14 cellular contexts compared by ENCODE assay signal in the genomic region with DNA sequence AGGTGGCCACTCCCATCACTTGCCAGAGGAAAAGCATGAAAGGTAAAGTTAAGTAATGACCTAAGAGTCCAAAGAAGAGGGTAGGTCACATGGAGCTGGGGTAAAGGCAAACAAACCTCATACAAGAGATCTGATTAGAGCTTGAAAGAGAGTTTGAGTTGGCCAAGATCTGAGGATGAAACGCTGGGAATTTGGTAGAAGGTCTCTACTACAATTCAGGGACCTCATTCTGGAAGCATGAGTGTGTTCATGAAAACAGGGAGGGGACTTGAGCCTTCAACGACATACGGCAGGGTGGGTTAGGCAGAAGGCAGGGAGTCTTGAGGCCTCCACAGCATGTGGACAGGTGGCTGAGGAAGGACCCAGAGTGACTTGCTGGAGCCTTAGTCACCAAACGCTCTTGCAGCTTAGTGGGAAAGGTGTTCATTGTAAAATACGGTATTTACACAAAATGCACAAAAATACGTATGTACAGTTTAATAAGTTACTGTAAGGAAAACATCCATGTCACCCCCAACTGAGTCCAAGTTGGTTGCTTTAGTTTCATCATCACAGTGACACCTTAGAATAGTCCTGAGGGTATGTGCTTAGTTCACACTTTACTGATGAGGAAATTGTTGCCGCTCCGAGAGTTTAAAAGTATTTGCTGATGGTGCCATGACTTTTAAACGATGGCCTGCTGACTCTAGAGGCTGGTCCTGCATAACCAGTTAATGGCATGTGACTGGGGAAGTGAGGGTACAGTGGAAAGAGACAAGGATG. TPM values are rescaled to one million over a fixed set of nuclear protein-coding genes. Genes with fewer than 3 reads are reported as not detected.
DNase-seq lines count a peak whose midpoint lies in the region; ATAC-seq and TF ChIP-seq lines count a peak whose summit lies in the region.
"Had no signal": no experiment of that assay in that cellular context is flagged by ENCODE, and none has a peak within 500 bp of the region (broad histone marks: within the 10 kb centered on the region; RNA-seq: fewer than 3 reads in every experiment).

No MANE protein-coding gene starts in this region.

- CTCF ChIA-PET in activated CD8-positive, alpha-beta T cell treated with anti-CD3 and anti-CD28 coated beads for 36 hours (lab: Charles Lee): interaction anchor here (0.8 kb wide), 1 partner anchor 55 kb away, joined by 3 read pairs; no protein-coding TSS in a partner anchor

- POLR2A ChIA-PET in activated CD8-positive, alpha-beta T cell treated with anti-CD3 and anti-CD28 coated beads for 36 hours (lab: Charles Lee): interaction anchor here (0.8 to 1.2 kb wide), 2 partner anchors 18 to 205 kb away, joined by 3 read pairs; no protein-coding TSS in a partner anchor

- intact Hi-C loops in activated CD8-positive, alpha-beta T cell treated with anti-CD3 and anti-CD28 coated beads for 36 hours (cut with micrococcal nuclease): no loop called here
- intact Hi-C loops in left colon (cut with DNase I, micrococcal nuclease): no loop called here

- H3K36me3 Mint-ChIP-seq in activated CD8-positive, alpha-beta T cell treated with anti-CD3 and anti-CD28 coated beads for 36 hours (ENCODE audit: low read depth): peaks cover 42% of the 10 kb centered on the region
- peaks cover 81% of the 10 kb centered on the region for H3K36me3 Mint-ChIP-seq in activated T-helper 17 cell treated with anti-CD3 and anti-CD28 coated beads, Interleukin-2, amount 50 U/mL, for 72 hours (ENCODE audit: low read depth)

- H3K4me1 Mint-ChIP-seq in activated CD8-positive, alpha-beta T cell treated with anti-CD3 and anti-CD28 coated beads for 36 hours (ENCODE audit: low read depth): no peaks in the 10 kb centered on the region
- H3K4me1 Mint-ChIP-seq in activated T-helper 17 cell treated with anti-CD3 and anti-CD28 coated beads, Interleukin-2, amount 50 U/mL, for 72 hours: peaks cover 7% of the 10 kb centered on the region

- H3K4me3 Mint-ChIP-seq in activated CD8-positive, alpha-beta T cell treated with anti-CD3 and anti-CD28 coated beads for 36 hours: no peak overlapping the region
- no peak overlapping the region for H3K4me3 Mint-ChIP-seq in activated T-helper 17 cell treated with anti-CD3 and anti-CD28 coated beads, Interleukin-2, amount 50 U/mL, for 72 hours
- H3K4me3 Mint-ChIP-seq: activated T-cell treated with anti-CD3 and anti-CD28 coated beads, Interleukin-2, amount 50 U/mL, for 4 hours; natural killer cell treated with Interleukin-12 subunit alpha and Interleukin-12 subunit beta and Interleukin-15 and Interleukin-18, amount 100 ng/mL, for 72 hours; T-cell had no signal

- DNase-seq in Caki2 (ENCODE audit: low read depth): peak; percentile 87
- no peak for DNase-seq in activated CD8-positive, alpha-beta T cell treated with anti-CD3 and anti-CD28 coated beads for 36 hours
- DNase-seq in left colon: no peak
- DNase-seq in renal cortical epithelial cell (ENCODE audit: low read depth): peak; percentile 87
- DNase-seq in NAMALWA (ENCODE audit: low spot score): no peak
- DNase-seq: activated T-cell treated with anti-CD3 and anti-CD28 coated beads, Interleukin-2, amount 50 U/mL, for 4 hours; DND-41; stimulated activated CD8-positive, alpha-beta memory T cell treated with anti-CD3 and anti-CD28 coated beads, Interleukin-4, amount 100 ng/mL, for 48 hours; T-cell; uterus had no signal

- H3K27ac Mint-ChIP-seq in activated CD8-positive, alpha-beta T cell treated with anti-CD3 and anti-CD28 coated beads for 36 hours: peak overlapping the region; percentile 0
- H3K27ac Mint-ChIP-seq in activated T-helper 17 cell treated with anti-CD3 and anti-CD28 coated beads, Interleukin-2, amount 50 U/mL, for 72 hours: no peak overlapping the region
- H3K27ac Mint-ChIP-seq: natural killer cell treated with Interleukin-12 subunit alpha and Interleukin-12 subunit beta and Interleukin-15 and Interleukin-18, amount 100 ng/mL, for 72 hours had no signal

- TF ChIP-seq CTCF in activated CD8-positive, alpha-beta T cell treated with anti-CD3 and anti-CD28 coated beads for 36 hours (IDR thresholded peaks at IDR 0.05): no peak

- no peaks in the 10 kb centered on the region for H3K9me3 Mint-ChIP-seq in activated CD8-positive, alpha-beta T cell treated with anti-CD3 and anti-CD28 coated beads for 36 hours
- H3K9me3 Mint-ChIP-seq in activated T-helper 17 cell treated with anti-CD3 and anti-CD28 coated beads, Interleukin-2, amount 50 U/mL, for 72 hours: no peaks in the 10 kb centered on the region
- H3K9me3 Mint-ChIP-seq: activated T-cell treated with anti-CD3 and anti-CD28 coated beads, Interleukin-2, amount 50 U/mL, for 4 hours; natural killer cell treated with Interleukin-12 subunit alpha and Interleukin-12 subunit beta and Interleukin-15 and Interleukin-18, amount 100 ng/mL, for 72 hours; T-cell had no signal

- no peak for ATAC-seq in activated CD8-positive, alpha-beta T cell treated with anti-CD3 and anti-CD28 coated beads for 36 hours
- ATAC-seq in left colon (peak; percentile 41), GM19467 (IDR thresholded peaks at IDR 0.05; ENCODE audit: unreplicated experiment) (no peak)
- ATAC-seq in activated T-helper 17 cell treated with anti-CD3 and anti-CD28 coated beads, Interleukin-2, amount 50 U/mL, for 72 hours (replicated peaks): no peak
- ATAC-seq: activated CD4-positive, CD25-positive, alpha-beta regulatory T cell treated with anti-CD3 and anti-CD28 coated beads, Interleukin-2, amount 50 U/mL, for 24 hours; activated T-cell treated with anti-CD3 and anti-CD28 coated beads, Interleukin-2, amount 50 U/mL, for 4 hours; natural killer cell treated with Interleukin-12 subunit alpha and Interleukin-12 subunit beta and Interleukin-15 and Interleukin-18, amount 100 ng/mL, for 72 hours; T-cell had no signal

- in situ Hi-C loops in Caki2 (cut with HindIII; ENCODE audit: low pct_unique_long_range_greater_than_20kb, low sequenced_read_pairs): no loop called here

- H3K27me3 Mint-ChIP-seq in activated CD8-positive, alpha-beta T cell treated with anti-CD3 and anti-CD28 coated beads for 36 hours: no peaks in the 10 kb centered on the region
- no peaks in the 10 kb centered on the region for H3K27me3 Mint-ChIP-seq in activated T-helper 17 cell treated with anti-CD3 and anti-CD28 coated beads, Interleukin-2, amount 50 U/mL, for 72 hours
- H3K27me3 Mint-ChIP-seq: natural killer cell treated with Interleukin-12 subunit alpha and Interleukin-12 subunit beta and Interleukin-15 and Interleukin-18, amount 100 ng/mL, for 72 hours; T-cell had no signal

RNA-seq across cellular contexts. Expression of a gene that starts 5.0 kb away (rescaled TPM):
- 24.0 and 41.2 TPM in 2 replicates for total RNA-seq in Caki2 (2014; rRNA removed; shearing (Covaris generic); ENCODE audit: low replicate concordance)
- 10 to 100 TPM; 31.9 to 32.8 TPM for total RNA-seq in activated CD8-positive, alpha-beta T cell treated with anti-CD3 and anti-CD28 coated beads for 36 hours
- total RNA-seq in left colon: 100 to 1,000 TPM; 126 to 138 TPM
- total RNA-seq in renal cortical epithelial cell: 51.6 and 62.0 TPM in 2 replicates
- 10 to 100 TPM; 26.1 to 33.1 TPM for total RNA-seq in activated T-helper 17 cell treated with anti-CD3 and anti-CD28 coated beads, Interleukin-2, amount 50 U/mL, for 72 hours

RNA-seq across cellular contexts. Expression of a gene that starts 35.3 kb away (rescaled TPM):
- 226 and 281 TPM in 2 replicates for total RNA-seq in Caki2 (2014; rRNA removed; shearing (Covaris generic); ENCODE audit: low replicate concordance)
- total RNA-seq in activated CD8-positive, alpha-beta T cell treated with anti-CD3 and anti-CD28 coated beads for 36 hours: 100 to 1,000 TPM; 210 to 211 TPM
- total RNA-seq in left colon (100 to 1,000 TPM; 245 to 254 TPM), renal cortical epithelial cell (560 and 750 TPM in 2 replicates)
- 100 to 1,000 TPM; 180 to 230 TPM for total RNA-seq in activated T-helper 17 cell treated with anti-CD3 and anti-CD28 coated beads, Interleukin-2, amount 50 U/mL, for 72 hours

RNA-seq across cellular contexts. Expression of a gene that starts 35.6 kb away (rescaled TPM):
- 267 and 279 TPM in 2 replicates for total RNA-seq in Caki2 (2014; rRNA removed; shearing (Covaris generic); ENCODE audit: low replicate concordance)
- 100 to 1,000 TPM; 259 to 266 TPM for total RNA-seq in activated CD8-positive, alpha-beta T cell treated with anti-CD3 and anti-CD28 coated beads for 36 hours
- 100 to 1,000 TPM; 390 to 417 TPM for total RNA-seq in left colon
- total RNA-seq in renal cortical epithelial cell: 531 and 826 TPM in 2 replicates
- 100 to 1,000 TPM; 303 to 319 TPM for total RNA-seq in activated T-helper 17 cell treated with anti-CD3 and anti-CD28 coated beads, Interleukin-2, amount 50 U/mL, for 72 hours

Comparison
In these comparisons a context has a peak if more than half of its experiments do, and no peak if none do; other contexts are left out.
1. DNase-seq: peak in Caki2 (single experiment) and renal cortical epithelial cell (single experiment); none in activated CD8-positive, alpha-beta T cell treated with anti-CD3 and anti-CD28 coated beads for 36 hours (single experiment), left colon (0 of 2) and NAMALWA (single experiment).